Comparison of ENCODE assay signal across 20 cellular contexts in the genomic region with DNA sequence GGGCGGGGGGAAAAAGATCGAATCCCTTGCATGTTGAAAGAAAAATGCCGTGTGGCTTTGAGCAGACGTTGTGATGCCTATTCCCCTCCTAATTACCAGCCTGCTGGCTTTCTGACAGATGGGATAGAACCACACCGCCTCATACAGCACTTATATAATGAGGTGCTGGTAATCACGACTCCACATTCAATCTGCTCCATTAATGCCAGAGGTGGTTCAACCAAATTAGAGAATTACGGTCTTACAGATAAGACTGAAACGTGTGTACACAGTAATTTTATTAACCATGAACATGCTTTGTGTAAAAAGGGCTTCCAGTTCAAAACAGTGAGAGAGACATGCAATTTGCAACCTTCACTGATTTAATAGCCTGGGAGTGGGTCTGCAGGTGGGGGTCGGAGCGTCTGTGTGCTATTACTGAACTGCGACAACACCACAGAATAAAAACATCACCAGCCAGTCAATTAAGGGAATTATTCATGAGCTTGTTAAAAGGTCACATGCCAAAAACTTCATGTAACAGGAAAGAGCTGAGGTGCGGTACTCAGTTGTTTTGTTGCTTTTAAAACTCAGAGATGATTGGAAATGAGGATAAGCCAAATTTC.
DNase-seq lines count a peak whose midpoint lies in the region; TF ChIP-seq lines count a peak whose summit lies in the region.
"Had no signal": no experiment of that assay in that cellular context is flagged by ENCODE, and none has a peak within 500 bp of the region (broad histone marks: within the 10 kb centered on the region; RNA-seq: fewer than 3 reads in every experiment).

No MANE protein-coding gene starts in this region.

- no peak overlapping the region for H3K9ac ChIP-seq in SK-N-SH

- H3K9me3 ChIP-seq in SK-N-SH (no peaks in the 10 kb centered on the region), tibial artery (no peaks in the 10 kb centered on the region)
- H3K9me3 ChIP-seq: ascending aorta, esophagus muscularis mucosa, gastroesophageal sphincter, spleen, upper lobe of left lung had no signal

- H3K36me3 ChIP-seq in SK-N-SH (replicated peaks in 1 of 2; ENCODE audit: control insufficient read depth in 1 of 2, insufficient read depth in 2 of 2, low read length in 1 of 2) (no peaks in the 10 kb centered on the region), tibial artery (no peaks in the 10 kb centered on the region)
- H3K36me3 ChIP-seq: ascending aorta, esophagus muscularis mucosa, gastroesophageal sphincter, spleen, upper lobe of left lung had no signal

- POLR2A ChIA-PET in SK-N-SH (lab: Yijun Ruan, JAX), result no interaction called here

- H4K20me1 ChIP-seq in SK-N-SH (ENCODE audit: insufficient read depth), result no peaks in the 10 kb centered on the region

- H2AFZ ChIP-seq in SK-N-SH (ENCODE audit: low read depth), result no peak overlapping the region

- peaks cover 0 to 29% of the 10 kb centered on the region in 2 experiments; a peak in 2 of 4 replicates for H3K4me1 ChIP-seq in SK-N-SH (ENCODE audit: control insufficient read depth in 1 of 2, insufficient read depth in 2 of 2, low read depth in 1 of 2, low read length in 1 of 2)
- H3K4me1 ChIP-seq in tibial artery, result no peaks in the 10 kb centered on the region
- H3K4me1 ChIP-seq: ascending aorta, esophagus muscularis mucosa, gastroesophageal sphincter, spleen, upper lobe of left lung had no signal

- H3K27ac ChIP-seq in SK-N-SH (ENCODE audit: low read depth in 2 of 2, low read length in 1 of 2), result peak overlapping the region in 1 of 2 experiments; percentile 98; a peak in 2 of 4 replicates
- no peak overlapping the region for H3K27ac ChIP-seq in tibial artery
- H3K27ac ChIP-seq: ascending aorta, esophagus muscularis mucosa, gastroesophageal sphincter, spleen, upper lobe of left lung had no signal

- DNase-seq in NCI-H1105 treated with DMSO at 0.1 percent for 48 hours (lab: John Stamatoyannopoulos, UW) (peak; percentile 89), NCI-H2171 (lab: John Stamatoyannopoulos, UW) (peak; percentile 92), SK-N-SH (peak; percentile 40), retina (peak; percentile 66), tibial artery (no peak), activated T-cell treated with anti-CD3 and anti-CD28 coated beads for 4 hours (no peak), NOMO-1 treated with dmso at 0.1 percent for 144 hours (lab: John Stamatoyannopoulos, UW; ENCODE audit: unreplicated experiment) (no peak)
- DNase-seq: activated CD8-positive, alpha-beta memory T cell treated with anti-CD3 and anti-CD28 coated beads for 24 hours; activated naive CD4-positive, alpha-beta T cell treated with anti-CD3 and anti-CD28 coated beads, Interleukin-2, amount 50 U/mL, for 16 hours; activated T-cell treated with anti-CD3 and anti-CD28 coated beads, Interleukin-2, amount 50 U/mL, for 72 hours; CD8-positive, alpha-beta memory T cell; effector CD4-positive, alpha-beta T cell; NCI-H187; NCI-H526 treated with DMSO at 0.1 percent for 48 hours; spleen; stimulated activated CD4-positive, alpha-beta T cell treated with anti-CD3 and anti-CD28 coated beads, Interleukin-4, amount 100 ng/mL, for 4 hours; upper lobe of left lung had no signal

- TF ChIP-seq CTCF in SK-N-SH (IDR thresholded peaks at IDR 0.05) (no peak), tibial artery (IDR thresholded peaks at IDR 0.05) (no peak)

- H3K9me2 ChIP-seq in SK-N-SH, result no peaks in the 10 kb centered on the region

- TF ChIP-seq RAD21 in SK-N-SH (IDR thresholded peaks at IDR 0.05; ENCODE audit: low read length), result no peak; the same call in 1 of the 2 replicates

- no peak overlapping the region for H3K4me2 ChIP-seq in SK-N-SH

- H3K4me3 ChIP-seq in SK-N-SH (ENCODE audit: low read depth in 2 of 2, low read length in 1 of 2) (no peak overlapping the region), tibial artery (no peak overlapping the region)
- H3K4me3 ChIP-seq: ascending aorta, esophagus muscularis mucosa, gastroesophageal sphincter, spleen, upper lobe of left lung had no signal

- no peaks in the 10 kb centered on the region for H3K79me2 ChIP-seq in SK-N-SH (ENCODE audit: insufficient read depth)

- H3F3A ChIP-seq in SK-N-SH (replicated peaks; ENCODE audit: insufficient read depth), result no peaks in the 10 kb centered on the region

- WGBS in SK-N-SH (ENCODE audit: low lambda C conversion rate), result 13% methylated on average over 12 of the region's 12 CpGs

- CTCF ChIA-PET in SK-N-SH (lab: Yijun Ruan, JAX), result interaction anchor here (0.7 to 1.2 kb wide), 4 partner anchors 10 to 62 kb away, joined by 3 read pairs; no protein-coding TSS in a partner anchor

- peak in 1 of 2 experiments; percentile 67; a peak in 2 of 4 replicates for TF ChIP-seq EP300 in SK-N-SH (IDR thresholded peaks at IDR 0.05; ENCODE audit: borderline replicate concordance in 1 of 2, low read depth in 1 of 2, low read length in 1 of 2)

- intact Hi-C loops in tibial artery (cut with DNase I; ENCODE audit: low total_unique reads), result no loop called here

- H3K27me3 ChIP-seq in SK-N-SH (ENCODE audit: insufficient read depth), result no peaks in the 10 kb centered on the region
- H3K27me3 ChIP-seq in tibial artery, result peaks cover 0 to 14% of the 10 kb centered on the region in 2 donors
- H3K27me3 ChIP-seq: ascending aorta, esophagus muscularis mucosa, spleen, upper lobe of left lung had no signal

TF ChIP-seq in SK-N-SH, 30 proteins besides CTCF, POLR2A, EP300 and RAD21:
- TF ChIP-seq RCOR1 (IDR thresholded peaks at IDR 0.05; ENCODE audit: low read length), result 0 out of 2 replicates have a peak, but pooled peaks have one; percentile 38
- no peak for TF ChIP-seq GABPA (IDR thresholded peaks at IDR 0.05; ENCODE audit: low read depth)
- 0 out of 2 replicates have a peak, but pooled peaks have one; percentile 40 for TF ChIP-seq FOXJ3 (CRISPR knock-in tag; IDR thresholded peaks at IDR 0.05)
- TF ChIP-seq NFIC (IDR thresholded peaks at IDR 0.05; ENCODE audit: borderline replicate concordance), result no peak
- TF ChIP-seq MXI1 (IDR thresholded peaks at IDR 0.05; ENCODE audit: low read depth, low read length), result peak; percentile 37; the same call in 1 of the 2 replicates
- peak; percentile 86 for TF ChIP-seq GATA2 (CRISPR knock-in tag; IDR thresholded peaks at IDR 0.05)
- TF ChIP-seq CHD2 (IDR thresholded peaks at IDR 0.05; ENCODE audit: low read length, partially characterized antibody), result peak; percentile 48

Comparison
In these comparisons a context has a peak if more than half of its experiments do, and no peak if none do; other contexts are left out.
1. DNase-seq: peak in NCI-H1105 treated with DMSO at 0.1 percent for 48 hours (single experiment), NCI-H2171 (single experiment), SK-N-SH (single experiment) and retina (single experiment); none in tibial artery (0 of 2), activated T-cell treated with anti-CD3 and anti-CD28 coated beads for 4 hours (single experiment) and NOMO-1 treated with dmso at 0.1 percent for 144 hours (single experiment).